ENCODE assay signal across 8 cellular contexts in the genomic region with DNA sequence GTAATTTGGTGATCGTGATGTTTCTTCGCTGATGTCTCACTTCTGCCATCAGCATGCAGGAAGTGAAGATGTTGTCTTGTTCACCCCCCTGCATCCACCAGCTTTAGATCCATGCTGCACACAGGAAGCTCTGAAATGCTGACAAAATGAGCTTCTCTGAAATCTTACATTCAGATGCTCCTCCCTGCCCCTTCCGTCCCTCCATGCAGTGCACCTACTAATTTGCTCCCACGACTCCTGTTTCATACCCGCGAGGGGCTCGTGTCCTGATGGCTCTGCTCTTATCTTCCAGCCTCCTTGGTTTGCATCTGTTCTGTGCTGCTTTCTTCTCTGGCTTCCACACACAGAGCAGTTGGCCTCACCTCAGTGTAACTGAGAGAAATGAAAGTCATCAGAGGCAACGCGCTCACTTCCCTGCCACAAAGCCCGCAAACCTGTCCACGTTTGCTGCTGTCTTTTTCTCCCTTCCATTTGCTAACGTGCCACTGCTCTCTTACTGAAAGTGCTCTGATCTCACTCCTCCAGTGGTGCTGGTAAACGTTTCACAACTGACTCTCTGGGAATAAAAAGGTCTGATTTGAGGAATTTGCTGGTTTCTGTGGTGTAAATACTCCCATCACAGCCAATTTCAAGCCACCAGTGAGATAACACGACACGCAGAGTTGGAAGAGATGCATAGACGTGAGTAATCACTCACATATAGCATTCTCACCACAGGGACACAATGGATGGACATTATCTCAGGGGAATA. TPM values are rescaled to one million over a fixed set of nuclear protein-coding genes. Genes with fewer than 3 reads are reported as not detected.
DNase-seq lines count a peak whose midpoint lies in the region; ATAC-seq and TF ChIP-seq lines count a peak whose summit lies in the region.

No MANE protein-coding gene starts in this region.

- TF ChIP-seq CTCF in GM23338 (conservative IDR thresholded peaks at IDR 0.05; ENCODE audit: low read depth in 2 of 2): no peak
- TF ChIP-seq CTCF in coronary artery (IDR thresholded peaks at IDR 0.05): no peak

- H3K36me3 Mint-ChIP-seq in GM23338 (ENCODE audit: low read depth): no peaks in the 10 kb centered on the region; the same call in 2 of the 3 replicates

- ATAC-seq in GM23338 (no peak), GM21619 (IDR thresholded peaks at IDR 0.05; ENCODE audit: unreplicated experiment) (no peak), GM19467 (IDR thresholded peaks at IDR 0.05; ENCODE audit: unreplicated experiment) (no peak)

- no peaks in the 10 kb centered on the region for H3K36me3 ChIP-seq in GM23338 (ENCODE audit: insufficient read depth)

- no peak overlapping the region for H3K4me2 ChIP-seq in GM23338

- DNase-seq in GM23338 (ENCODE audit: low spot score) (no peak), coronary artery (ENCODE audit: low spot score) (no peak), NCI-H82 treated with DMSO at 0.1 percent for 48 hours (lab: John Stamatoyannopoulos, UW; ENCODE audit: unreplicated experiment) (no peak), NCI-H446 (lab: John Stamatoyannopoulos, UW) (no peak)
- DNase-seq in activated CD4-positive, CD25-positive, alpha-beta regulatory T cell treated with anti-CD3 and anti-CD28 coated beads, Interleukin-2, amount 50 U/mL, for 16 hours (ENCODE audit: low read depth, low spot score): peak; percentile 29
- peak; percentile 62 for DNase-seq in stimulated activated CD4-positive, alpha-beta T cell treated with anti-CD3 and anti-CD28 coated beads, Interleukin-15, amount 100 ng/mL, for 24 hours

- H3K27ac ChIP-seq in GM23338 (ENCODE audit: low read depth): no peak overlapping the region
- H3K27ac ChIP-seq in coronary artery: peak overlapping the region in 1 of 2 donors; percentile 43

- H3K4me3 ChIP-seq in GM23338 (no peak overlapping the region), coronary artery (peak overlapping the region; percentile 30)

- H3K27me3 Mint-ChIP-seq in GM23338 (ENCODE audit: insufficient read depth, low read depth, poor library complexity): peaks cover 15% of the 10 kb centered on the region

- H3K4me1 ChIP-seq in GM23338 (ENCODE audit: insufficient read depth): no peaks in the 10 kb centered on the region; the same call in 1 of the 2 replicates

- H2AFZ ChIP-seq in GM23338: peak overlapping the region; percentile 53; the same call in 1 of the 2 replicates

- no peaks in the 10 kb centered on the region for H3K9me3 Mint-ChIP-seq in GM23338

- no peaks in the 10 kb centered on the region; the same call in 1 of the 2 replicates for H3K9me2 ChIP-seq in GM23338 (ENCODE audit: insufficient read depth)

- no peaks in the 10 kb centered on the region for H4K20me1 ChIP-seq in GM23338 (replicated peaks; ENCODE audit: insufficient read depth)

- H3K4me3 Mint-ChIP-seq in GM23338: no peak overlapping the region

- H3F3A ChIP-seq in GM23338 (replicated peaks; ENCODE audit: low read depth): no peaks in the 10 kb centered on the region

- no peaks in the 10 kb centered on the region for H3K79me2 ChIP-seq in GM23338 (replicated peaks; ENCODE audit: insufficient read depth)

- no peaks in the 10 kb centered on the region for H3K27me3 ChIP-seq in GM23338 (ENCODE audit: insufficient read depth)

- peaks cover 30% of the 10 kb centered on the region for H3K4me1 Mint-ChIP-seq in GM23338

- H3K27ac Mint-ChIP-seq in GM23338: 0 out of 2 replicates have a peak overlapping the region, but pooled peaks have one; percentile 22

TF ChIP-seq in GM23338, 12 proteins besides CTCF, POLR2A, EP300 and RAD21 (continues in another document):
- TF ChIP-seq ZNF331 (CRISPR knock-in tag; IDR thresholded peaks at IDR 0.05; ENCODE audit: low read depth) (no peak), EZH2 (IDR thresholded peaks at IDR 0.05; ENCODE audit: low read depth, unreplicated experiment) (no peak), ZNF114 (CRISPR knock-in tag; IDR thresholded peaks at IDR 0.05) (no peak), ZNF462 (CRISPR knock-in tag; IDR thresholded peaks at IDR 0.05) (no peak)
- TF ChIP-seq, protein P1, sequence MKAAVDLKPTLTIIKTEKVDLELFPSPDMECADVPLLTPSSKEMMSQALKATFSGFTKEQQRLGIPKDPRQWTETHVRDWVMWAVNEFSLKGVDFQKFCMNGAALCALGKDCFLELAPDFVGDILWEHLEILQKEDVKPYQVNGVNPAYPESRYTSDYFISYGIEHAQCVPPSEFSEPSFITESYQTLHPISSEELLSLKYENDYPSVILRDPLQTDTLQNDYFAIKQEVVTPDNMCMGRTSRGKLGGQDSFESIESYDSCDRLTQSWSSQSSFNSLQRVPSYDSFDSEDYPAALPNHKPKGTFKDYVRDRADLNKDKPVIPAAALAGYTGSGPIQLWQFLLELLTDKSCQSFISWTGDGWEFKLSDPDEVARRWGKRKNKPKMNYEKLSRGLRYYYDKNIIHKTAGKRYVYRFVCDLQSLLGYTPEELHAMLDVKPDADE (IDR thresholded peaks at IDR 0.05): no peak

RNA-seq across cellular contexts. Expression of gene MGAT4A, which starts 41.0 kb away (rescaled TPM):
- total RNA-seq in GM23338 (2014; rRNA removed; shearing (Covaris generic)): 4.7 and 5.6 TPM in 2 replicates
- 2.9 and 4.4 TPM in 2 replicates for polyA plus RNA-seq in GM23338 (2016; fragmentation: Nextera tagmentation; extraction: Ambion mirVana)

Comparison
In these comparisons a context has a peak if more than half of its experiments do, and no peak if none do; other contexts are left out.
1. DNase-seq: peak in activated CD4-positive, CD25-positive, alpha-beta regulatory T cell treated with anti-CD3 and anti-CD28 coated beads, Interleukin-2, amount 50 U/mL, for 16 hours (single experiment) and stimulated activated CD4-positive, alpha-beta T cell treated with anti-CD3 and anti-CD28 coated beads, Interleukin-15, amount 100 ng/mL, for 24 hours (single experiment); none in GM23338 (single experiment), coronary artery (single experiment), NCI-H82 treated with DMSO at 0.1 percent for 48 hours (single experiment) and NCI-H446 (0 of 2).